Comparison of ENCODE assay signal across 1 cellular context in the genomic region with DNA sequence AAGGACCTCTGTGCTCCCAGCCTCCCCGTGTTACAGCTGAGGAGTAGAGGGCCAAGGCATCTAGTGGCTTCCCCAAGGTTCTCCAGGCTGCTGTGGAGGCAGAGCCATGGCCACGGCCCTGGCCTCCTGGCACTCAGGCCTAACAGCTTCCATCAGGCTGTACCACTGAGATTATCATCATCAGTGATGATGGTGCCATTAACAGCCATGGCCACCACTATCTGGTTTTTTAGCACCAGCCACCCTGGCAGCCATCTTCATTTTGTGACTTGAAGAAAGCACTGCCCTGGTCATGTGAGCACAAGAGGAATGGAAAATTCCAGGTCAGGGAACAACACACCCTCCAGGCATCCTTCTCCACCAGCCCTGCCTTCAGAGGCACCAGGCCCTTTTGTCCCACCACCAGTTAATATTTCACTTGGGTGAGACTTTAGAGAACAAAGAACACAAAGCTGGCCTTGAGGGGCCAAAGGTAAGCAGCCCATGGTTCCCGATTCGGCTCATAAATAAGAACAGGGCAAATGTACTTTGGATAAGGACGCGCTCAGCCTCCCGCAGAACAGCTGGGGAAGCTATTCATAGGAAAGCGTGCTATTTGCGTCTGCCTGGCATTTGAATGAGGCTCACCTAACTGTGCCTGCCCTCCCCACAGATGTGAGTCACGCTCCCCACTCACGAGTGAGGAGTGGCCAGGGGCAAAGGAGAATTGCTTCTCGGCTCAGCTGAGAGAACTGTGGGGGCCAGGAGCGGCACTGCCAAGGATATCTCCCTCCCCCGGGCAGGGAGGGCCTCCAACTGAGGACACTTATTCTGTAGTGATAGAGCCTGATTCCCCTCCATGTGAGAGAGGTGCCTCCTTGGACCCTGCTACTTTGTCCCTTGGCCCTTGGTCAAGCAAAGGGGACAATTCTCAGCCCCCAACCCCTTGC.
TF ChIP-seq lines count a peak whose summit lies in the region.

No MANE protein-coding gene starts in this region.

TF ChIP-seq in HepG2, 621 proteins besides CTCF, POLR2A, EP300 and RAD21 (continued from another document and continues in another):
- TF ChIP-seq ZNF101 (CRISPR knock-in tag; IDR thresholded peaks at IDR 0.05; ENCODE audit: borderline replicate concordance, low read depth) (no peak), CBX2 (IDR thresholded peaks at IDR 0.05; ENCODE audit: low read depth, low read length) (no peak), CBX2 (CRISPR knock-in tag; IDR thresholded peaks at IDR 0.05; ENCODE audit: low read depth) (0 out of 2 replicates have a peak, but pooled peaks have one; percentile 44), RERE (CRISPR knock-in tag; IDR thresholded peaks at IDR 0.05; ENCODE audit: low read depth) (no peak), ZNF264 (CRISPR knock-in tag; IDR thresholded peaks at IDR 0.05) (peak; percentile 93), ARNT (IDR thresholded peaks at IDR 0.05) (no peak), ZNF10 (CRISPR knock-in tag; IDR thresholded peaks at IDR 0.05; ENCODE audit: borderline replicate concordance, low read depth) (no peak), MAF1 (CRISPR knock-in tag; IDR thresholded peaks at IDR 0.05; ENCODE audit: borderline replicate concordance) (no peak), ZBTB20 (CRISPR knock-in tag; IDR thresholded peaks at IDR 0.05; ENCODE audit: borderline replicate concordance, low read depth) (peak; percentile 71; the same call in 1 of the 2 replicates), MAFG (CRISPR knock-in tag; IDR thresholded peaks at IDR 0.05) (no peak), ISL2 (CRISPR knock-in tag; IDR thresholded peaks at IDR 0.05) (peak; percentile 81), HOXA5 (CRISPR knock-in tag; IDR thresholded peaks at IDR 0.05) (peak; percentile 90), ZFP41 (CRISPR knock-in tag; IDR thresholded peaks at IDR 0.05; ENCODE audit: borderline replicate concordance) (no peak), ELF3 (CRISPR knock-in tag; IDR thresholded peaks at IDR 0.05) (peak; percentile 61), ZNF503 (CRISPR knock-in tag; IDR thresholded peaks at IDR 0.05) (peak; percentile 81), HCFC1 (IDR thresholded peaks at IDR 0.05; ENCODE audit: low read depth, low read length) (no peak), CC2D1A (CRISPR knock-in tag; IDR thresholded peaks at IDR 0.05) (0 out of 2 replicates have a peak, but pooled peaks have one; percentile 41), PHF5A (CRISPR knock-in tag; IDR thresholded peaks at IDR 0.05; ENCODE audit: low read depth, unreplicated experiment) (peak; percentile 60), ZBTB8A (CRISPR knock-in tag; IDR thresholded peaks at IDR 0.05; ENCODE audit: borderline replicate concordance, low read depth) (0 out of 2 replicates have a peak, but pooled peaks have one; percentile 26), FLYWCH1 (CRISPR knock-in tag; IDR thresholded peaks at IDR 0.05) (no peak), FOXK2 (IDR thresholded peaks at IDR 0.05) (0 out of 2 replicates have a peak, but pooled peaks have one; percentile 28), HOMEZ (CRISPR knock-in tag; IDR thresholded peaks at IDR 0.05; ENCODE audit: low read depth) (0 out of 2 replicates have a peak, but pooled peaks have one; percentile 40), SETDB1 (CRISPR knock-in tag; IDR thresholded peaks at IDR 0.05; ENCODE audit: borderline replicate concordance) (no peak), ZNF674 (CRISPR knock-in tag; IDR thresholded peaks at IDR 0.05; ENCODE audit: low read depth) (no peak), SPEN (CRISPR knock-in tag; IDR thresholded peaks at IDR 0.05; ENCODE audit: low read depth) (peak; percentile 76; the same call in 1 of the 2 replicates), CREB1 (IDR thresholded peaks at IDR 0.05) (no peak), CREB1 (CRISPR knock-in tag; IDR thresholded peaks at IDR 0.05) (peak; percentile 71; the same call in 1 of the 2 replicates), ZBTB38 (CRISPR knock-in tag; IDR thresholded peaks at IDR 0.05) (no peak), RBM22 (optimal IDR thresholded peaks at IDR 0.05; ENCODE audit: low read length) (no peak), KDM3A (CRISPR knock-in tag; IDR thresholded peaks at IDR 0.05; ENCODE audit: low read depth) (no peak; the same call in 1 of the 2 replicates), ZNF234 (CRISPR knock-in tag; conservative IDR thresholded peaks at IDR 0.05) (no peak), KLF12 (CRISPR knock-in tag; IDR thresholded peaks at IDR 0.05; ENCODE audit: borderline replicate concordance) (peak; percentile 49; the same call in 1 of the 2 replicates), ZMYM3 (CRISPR knock-in tag; IDR thresholded peaks at IDR 0.05) (peak; percentile 86), ZNF576 (CRISPR knock-in tag; IDR thresholded peaks at IDR 0.05) (peak; percentile 59; the same call in 1 of the 2 replicates), TFE3 (CRISPR knock-in tag; IDR thresholded peaks at IDR 0.05) (peak; percentile 72; the same call in 1 of the 2 replicates), PRMT3 (CRISPR knock-in tag; IDR thresholded peaks at IDR 0.05; ENCODE audit: borderline replicate concordance, low read depth) (no peak)
- TF ChIP-seq, protein P1, sequence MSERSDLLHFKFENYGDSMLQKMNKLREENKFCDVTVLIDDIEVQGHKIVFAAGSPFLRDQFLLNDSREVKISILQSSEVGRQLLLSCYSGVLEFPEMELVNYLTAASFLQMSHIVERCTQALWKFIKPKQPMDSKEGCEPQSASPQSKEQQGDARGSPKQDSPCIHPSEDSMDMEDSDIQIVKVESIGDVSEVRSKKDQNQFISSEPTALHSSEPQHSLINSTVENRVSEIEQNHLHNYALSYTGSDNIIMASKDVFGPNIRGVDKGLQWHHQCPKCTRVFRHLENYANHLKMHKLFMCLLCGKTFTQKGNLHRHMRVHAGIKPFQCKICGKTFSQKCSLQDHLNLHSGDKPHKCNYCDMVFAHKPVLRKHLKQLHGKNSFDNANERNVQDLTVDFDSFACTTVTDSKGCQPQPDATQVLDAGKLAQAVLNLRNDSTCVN (CRISPR knock-in tag; IDR thresholded peaks at IDR 0.05; ENCODE audit: borderline replicate concordance): peak; percentile 16; the same call in 1 of the 2 replicates
- TF ChIP-seq, protein P2, sequence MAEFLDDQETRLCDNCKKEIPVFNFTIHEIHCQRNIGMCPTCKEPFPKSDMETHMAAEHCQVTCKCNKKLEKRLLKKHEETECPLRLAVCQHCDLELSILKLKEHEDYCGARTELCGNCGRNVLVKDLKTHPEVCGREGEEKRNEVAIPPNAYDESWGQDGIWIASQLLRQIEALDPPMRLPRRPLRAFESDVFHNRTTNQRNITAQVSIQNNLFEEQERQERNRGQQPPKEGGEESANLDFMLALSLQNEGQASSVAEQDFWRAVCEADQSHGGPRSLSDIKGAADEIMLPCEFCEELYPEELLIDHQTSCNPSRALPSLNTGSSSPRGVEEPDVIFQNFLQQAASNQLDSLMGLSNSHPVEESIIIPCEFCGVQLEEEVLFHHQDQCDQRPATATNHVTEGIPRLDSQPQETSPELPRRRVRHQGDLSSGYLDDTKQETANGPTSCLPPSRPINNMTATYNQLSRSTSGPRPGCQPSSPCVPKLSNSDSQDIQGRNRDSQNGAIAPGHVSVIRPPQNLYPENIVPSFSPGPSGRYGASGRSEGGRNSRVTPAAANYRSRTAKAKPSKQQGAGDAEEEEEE (CRISPR knock-in tag; IDR thresholded peaks at IDR 0.05; ENCODE audit: borderline replicate concordance): no peak
- TF ChIP-seq, protein P3, sequence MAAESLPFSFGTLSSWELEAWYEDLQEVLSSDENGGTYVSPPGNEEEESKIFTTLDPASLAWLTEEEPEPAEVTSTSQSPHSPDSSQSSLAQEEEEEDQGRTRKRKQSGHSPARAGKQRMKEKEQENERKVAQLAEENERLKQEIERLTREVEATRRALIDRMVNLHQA (CRISPR knock-in tag; IDR thresholded peaks at IDR 0.05): no peak
- TF ChIP-seq, protein P4, sequence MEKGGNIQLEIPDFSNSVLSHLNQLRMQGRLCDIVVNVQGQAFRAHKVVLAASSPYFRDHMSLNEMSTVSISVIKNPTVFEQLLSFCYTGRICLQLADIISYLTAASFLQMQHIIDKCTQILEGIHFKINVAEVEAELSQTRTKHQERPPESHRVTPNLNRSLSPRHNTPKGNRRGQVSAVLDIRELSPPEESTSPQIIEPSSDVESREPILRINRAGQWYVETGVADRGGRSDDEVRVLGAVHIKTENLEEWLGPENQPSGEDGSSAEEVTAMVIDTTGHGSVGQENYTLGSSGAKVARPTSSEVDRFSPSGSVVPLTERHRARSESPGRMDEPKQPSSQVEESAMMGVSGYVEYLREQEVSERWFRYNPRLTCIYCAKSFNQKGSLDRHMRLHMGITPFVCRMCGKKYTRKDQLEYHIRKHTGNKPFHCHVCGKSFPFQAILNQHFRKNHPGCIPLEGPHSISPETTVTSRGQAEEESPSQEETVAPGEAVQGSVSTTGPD (CRISPR knock-in tag; IDR thresholded peaks at IDR 0.05): no peak
